In genomic region chr4:34733185-34733916, GRCh38 we compare ENCODE assay signal across 21 cellular contexts.
DNase-seq lines count a peak whose midpoint lies in the region; ATAC-seq, FAIRE-seq and TF ChIP-seq lines count a peak whose summit lies in the region.
"Had no signal": no experiment of that assay in that cellular context is flagged by ENCODE, and none has a peak within 500 bp of the region (broad histone marks: within the 10 kb centered on the region; RNA-seq: fewer than 3 reads in every experiment).

No MANE protein-coding gene starts in this region.

- TF ChIP-seq EP300 in HepG2 (IDR thresholded peaks at IDR 0.05; ENCODE audit: low read depth in 2 of 2, low read length in 2 of 2) (peak in 1 of 2 experiments; percentile 62; a peak in 2 of 4 replicates), HepG2 (CRISPR knock-in tag; IDR thresholded peaks at IDR 0.05; ENCODE audit: borderline replicate concordance) (peak; percentile 24; the same call in 1 of the 2 replicates)

- TF ChIP-seq RAD21 in HepG2 (CRISPR knock-in tag; IDR thresholded peaks at IDR 0.05) = no peak

- H3K27ac ChIP-seq in HepG2 (ENCODE audit: extremely low read length, insufficient read depth, low read length) (peak overlapping the region; percentile 45), small intestine (ENCODE audit: low read depth in 1 of 2, low read length in 1 of 2) (no peak overlapping the region)
- H3K27ac ChIP-seq: WERI-Rb-1 had no signal

- intact Hi-C loops in HepG2 (cut with micrococcal nuclease; ENCODE audit: unreplicated experiment) = no loop called here

- peak; percentile 80 for FAIRE-seq in HepG2 (lab: Jason Lieb, UNC)
- no peak for FAIRE-seq in small intestine (lab: Jason Lieb, UNC)
- FAIRE-seq: bronchial epithelial cell had no signal

- H3K4me3 ChIP-seq in HepG2 (replicated peaks in 1 of 3; ENCODE audit: insufficient read depth in 1 of 3, low read depth in 2 of 3, low read length in 3 of 3) = no peak overlapping the region
- H3K4me3 ChIP-seq in small intestine (ENCODE audit: low read depth in 1 of 2, low read length in 2 of 2) = no peak overlapping the region

- no peaks in the 10 kb centered on the region for H3K79me2 ChIP-seq in HepG2 (ENCODE audit: insufficient read depth, low read length)

- CTCF ChIA-PET in HepG2 (lab: Yijun Ruan, JAX; ENCODE audit: low intra/inter-chr PET ratio, low total read pairs) = no interaction called here

- POLR2A ChIA-PET in HepG2 (lab: Yijun Ruan, JAX) = no interaction called here

- H3K9me3 ChIP-seq in HepG2 (ENCODE audit: low read length) (no peaks in the 10 kb centered on the region), small intestine (ENCODE audit: control insufficient read depth, low read depth) (no peaks in the 10 kb centered on the region)

- H3K27me3 ChIP-seq in HepG2 (ENCODE audit: control insufficient read depth in 1 of 2, insufficient read depth in 2 of 2, low read length in 2 of 2) = no peaks in the 10 kb centered on the region
- H3K27me3 ChIP-seq in small intestine (ENCODE audit: control insufficient read depth in 2 of 2, insufficient read depth in 2 of 2, low read length in 2 of 2) = no peaks in the 10 kb centered on the region

- peak; percentile 2 for DNase-seq in DMS 273 (lab: John Stamatoyannopoulos, UW; ENCODE audit: unreplicated experiment)
- DNase-seq in DMS 273 treated with DMSO at 0.1 percent for 48 hours (lab: John Stamatoyannopoulos, UW) = no peak
- peak; percentile 30 for DNase-seq in SW480 (ENCODE audit: low spot score)
- peak; percentile 87 for DNase-seq in HepG2 (ENCODE audit: low spot score)
- peak; percentile 3 for DNase-seq in small intestine
- no peak for DNase-seq in activated CD8-positive, alpha-beta memory T cell treated with anti-CD3 and anti-CD28 coated beads for 24 hours
- DNase-seq: 8988T; activated CD8-positive, alpha-beta T cell treated with anti-CD3 and anti-CD28 coated beads for 36 hours; activated naive CD8-positive, alpha-beta T cell treated with anti-CD3 and anti-CD28 coated beads for 36 hours; erythroblast; GF-D8; left ventricle myocardium superior; NCI-H187 treated with DMSO at 0.1 percent for 48 hours; NCI-H345; SHP77 treated with DMSO at 0.1 percent for 48 hours; stimulated activated CD8-positive, alpha-beta memory T cell treated with anti-CD3 and anti-CD28 coated beads, Interleukin-4, amount 100 ng/mL, for 48 hours; T-helper 2 cell; WERI-Rb-1 had no signal

- peaks cover 30% of the 10 kb centered on the region for H3K4me1 ChIP-seq in HepG2 (ENCODE audit: insufficient read depth, low read length)
- no peaks in the 10 kb centered on the region for H3K4me1 ChIP-seq in small intestine (ENCODE audit: control insufficient read depth in 2 of 2, insufficient read depth in 1 of 2, low read depth in 1 of 2, low read length in 1 of 2)

- in situ Hi-C loops in HepG2 (cut with HindIII; ENCODE audit: extremely low pct_ligation_motif_present, low pct_unique_long_range_greater_than_20kb) = no loop called here

- no peaks in the 10 kb centered on the region for H4K20me1 ChIP-seq in HepG2 (ENCODE audit: insufficient read depth, low read length)

- H3K36me3 ChIP-seq in HepG2 (replicated peaks in 1 of 2; ENCODE audit: control insufficient read depth in 1 of 2, insufficient read depth in 2 of 2, low read length in 2 of 2) (no peaks in the 10 kb centered on the region), small intestine (ENCODE audit: control insufficient read depth in 2 of 2, insufficient read depth in 2 of 2, low read length in 2 of 2) (no peaks in the 10 kb centered on the region)
- H3K36me3 ChIP-seq: WERI-Rb-1 had no signal

- no peak overlapping the region for H2AFZ ChIP-seq in HepG2 (ENCODE audit: low read length)

- no TSS peak for BruUV-seq in HepG2 (replicated peaks; lab: Mats Ljungman, UMichigan)

- ATAC-seq in HepG2 = peak; percentile 96
- no peak for ATAC-seq in GM18511 (IDR thresholded peaks at IDR 0.05; ENCODE audit: unreplicated experiment)
- ATAC-seq in GM19452 (IDR thresholded peaks at IDR 0.05; ENCODE audit: unreplicated experiment) = no peak
- ATAC-seq: activated CD8-positive, alpha-beta T cell treated with anti-CD3 and anti-CD28 coated beads for 36 hours; left ventricle myocardium superior had no signal

- peak overlapping the region; percentile 31 for H3K4me2 ChIP-seq in HepG2 (ENCODE audit: low read depth, low read length)

- TF ChIP-seq POLR2A in HepG2 (IDR thresholded peaks at IDR 0.05; ENCODE audit: insufficient read depth in 1 of 2, low read depth in 2 of 2, low read length in 2 of 2) = no peak

- H3K9ac ChIP-seq in HepG2 (ENCODE audit: insufficient read depth, low read depth, low read length) = no peak overlapping the region

- under 1% methylated on average over 10 of the region's 10 CpGs for WGBS in HepG2 (ENCODE audit: low lambda C conversion rate)
- 18 to 61% (median 36%) methylated on average over 10 of the region's 10 CpGs for WGBS in small intestine, 3 donors

- TF ChIP-seq CTCF in HepG2 (CRISPR knock-in tag; IDR thresholded peaks at IDR 0.05) = no peak

TF ChIP-seq in HepG2, 621 proteins besides CTCF, POLR2A, EP300 and RAD21 (continues in another document):
- TF ChIP-seq ZNF136 (CRISPR knock-in tag; IDR thresholded peaks at IDR 0.05; ENCODE audit: low read depth) (no peak), ARID3A (IDR thresholded peaks at IDR 0.05; ENCODE audit: low read depth, low read length) (peak; percentile 36; the same call in 1 of the 2 replicates), ZNF276 (CRISPR knock-in tag; IDR thresholded peaks at IDR 0.05; ENCODE audit: low read depth) (no peak), SOX13 (IDR thresholded peaks at IDR 0.05) (no peak), SOX13 (CRISPR knock-in tag; conservative IDR thresholded peaks at IDR 0.05 in 1 of 2, IDR thresholded peaks at IDR 0.05 in 1 of 2) (peak in 1 of 2 experiments; percentile 79; a peak in 2 of 4 replicates), MIXL1 (CRISPR knock-in tag; IDR thresholded peaks at IDR 0.05) (peak; percentile 72; the same call in 1 of the 2 replicates), SP5 (CRISPR knock-in tag; IDR thresholded peaks at IDR 0.05; ENCODE audit: borderline replicate concordance, low read depth) (peak; percentile 52; the same call in 1 of the 2 replicates), HDAC1 (CRISPR knock-in tag; IDR thresholded peaks at IDR 0.05) (peak; percentile 26; the same call in 1 of the 2 replicates), ZNF281 (CRISPR knock-in tag; IDR thresholded peaks at IDR 0.05; ENCODE audit: borderline replicate concordance) (peak; percentile 32; the same call in 1 of the 2 replicates), ISL2 (CRISPR knock-in tag; IDR thresholded peaks at IDR 0.05) (peak; percentile 65; the same call in 1 of the 2 replicates), PPARG (CRISPR knock-in tag; conservative IDR thresholded peaks at IDR 0.05) (peak; percentile 71; the same call in 1 of the 2 replicates), CBFB (CRISPR knock-in tag; IDR thresholded peaks at IDR 0.05) (peak; percentile 71)

Comparison
In these comparisons a context has a peak if more than half of its experiments do, and no peak if none do; other contexts are left out.
1. DNase-seq: peak in DMS 273 (single experiment), SW480 (single experiment), HepG2 (single experiment) and small intestine (single experiment); none in DMS 273 treated with DMSO at 0.1 percent for 48 hours (single experiment) and activated CD8-positive, alpha-beta memory T cell treated with anti-CD3 and anti-CD28 coated beads for 24 hours (single experiment).